In genomic region chr11:65419460-65419772, GRCh38 we compare ENCODE assay signal across 8 cellular contexts. TPM values are rescaled to one million over a fixed set of nuclear protein-coding genes. Genes with fewer than 3 reads are reported as not detected.
DNase-seq lines count a peak whose midpoint lies in the region; ATAC-seq and TF ChIP-seq lines count a peak whose summit lies in the region.

No MANE protein-coding gene starts in this region.

- H3K36me3 ChIP-seq in mucosa of stomach (ENCODE audit: control insufficient read depth, insufficient read depth, low read length) (peaks cover 15% of the 10 kb centered on the region), aorta (ENCODE audit: control insufficient read depth in 1 of 2, insufficient read depth in 2 of 2, low read length in 1 of 2) (no peaks in the 10 kb centered on the region)

- ATAC-seq in stimulated activated naive CD8-positive, alpha-beta T cell treated with anti-CD3 and anti-CD28 coated beads, Interleukin-15, Interleukin-2, amounts not matched to agents 100 U/mL and 50 U/mL, for 24 hours: no peak
- ATAC-seq in aorta (ENCODE audit: low FRiP score): no peak
- no peak for ATAC-seq in GM21576 (IDR thresholded peaks at IDR 0.05; ENCODE audit: unreplicated experiment)

- intact Hi-C loops in aorta (cut with DNase I): loop anchor here (5.0 kb wide), 2 partner anchors 37 to 52 kb away; partner anchors contain the start of gene SLC25A45 (in 1 of the 2)

- no peaks in the 10 kb centered on the region for H3K9me3 Mint-ChIP-seq in stimulated activated naive CD8-positive, alpha-beta T cell treated with anti-CD3 and anti-CD28 coated beads, Interleukin-15, Interleukin-2, amounts not matched to agents 100 ng/mL and 50 ng/mL, for 24 hours
- no peaks in the 10 kb centered on the region for H3K9me3 Mint-ChIP-seq in chondrocyte (ENCODE audit: low read depth)

- H3K27me3 ChIP-seq in mucosa of stomach (ENCODE audit: control insufficient read depth, insufficient read depth, low read length): no peaks in the 10 kb centered on the region
- peaks cover 0 to 1% of the 10 kb centered on the region in 2 donors for H3K27me3 ChIP-seq in aorta (ENCODE audit: control insufficient read depth in 1 of 2, insufficient read depth in 2 of 2, low read length in 1 of 2)

- peak overlapping the region; percentile 100 for H3K9ac ChIP-seq in mucosa of stomach (ENCODE audit: low read length)

- H3K9me3 ChIP-seq in mucosa of stomach (ENCODE audit: control insufficient read depth, low read length) (no peaks in the 10 kb centered on the region), aorta (ENCODE audit: control insufficient read depth, low read length) (no peaks in the 10 kb centered on the region)

- peak overlapping the region; percentile 99 for H3K4me3 Mint-ChIP-seq in stimulated activated naive CD8-positive, alpha-beta T cell treated with anti-CD3 and anti-CD28 coated beads, Interleukin-15, Interleukin-2, amounts not matched to agents 100 ng/mL and 50 ng/mL, for 24 hours
- peak overlapping the region; percentile 73 for H3K4me3 Mint-ChIP-seq in chondrocyte (ENCODE audit: unreplicated experiment)

- H3K27ac ChIP-seq in aorta (ENCODE audit: low read depth in 1 of 2, low read length in 2 of 2): peak overlapping the region; percentile 97

- DNase-seq in stimulated activated naive CD8-positive, alpha-beta T cell treated with anti-CD3 and anti-CD28 coated beads, Interleukin-15, Interleukin-2, amounts not matched to agents 100 U/mL and 50 U/mL, for 24 hours: no peak
- DNase-seq in chondrocyte (ENCODE audit: low spot score) (no peak), aorta (peak; percentile 55 to 79), Kasumi-1 (lab: John Stamatoyannopoulos, UW) (no peak)
- DNase-seq in stimulated activated CD4-positive, alpha-beta T cell treated with anti-CD3 and anti-CD28 coated beads, Interleukin-1b, Interleukin-23, amount 100 ng/mL, for 48 hours: no peak

- peaks cover 21% of the 10 kb centered on the region for H3K36me3 Mint-ChIP-seq in stimulated activated naive CD8-positive, alpha-beta T cell treated with anti-CD3 and anti-CD28 coated beads, Interleukin-15, Interleukin-2, amounts not matched to agents 100 ng/mL and 50 ng/mL, for 24 hours (ENCODE audit: low read depth)
- H3K36me3 Mint-ChIP-seq in chondrocyte (ENCODE audit: low read depth): peaks cover 13% of the 10 kb centered on the region

- peak overlapping the region; percentile 27 for H3K4me3 ChIP-seq in mucosa of stomach (ENCODE audit: low read length)
- no peak overlapping the region for H3K4me3 ChIP-seq in aorta (ENCODE audit: low read length in 2 of 2)

- peak overlapping the region; percentile 100 for H3K27ac Mint-ChIP-seq in stimulated activated naive CD8-positive, alpha-beta T cell treated with anti-CD3 and anti-CD28 coated beads, Interleukin-15, Interleukin-2, amounts not matched to agents 100 ng/mL and 50 ng/mL, for 24 hours
- peak overlapping the region; percentile 100 for H3K27ac Mint-ChIP-seq in chondrocyte (ENCODE audit: unreplicated experiment)

- WGBS in aorta, 2 donors: 35 to 37% methylated on average over 7 of the region's 7 CpGs

- H3K4me1 ChIP-seq in mucosa of stomach (ENCODE audit: control insufficient read depth, insufficient read depth, low read length) (peaks cover 60% of the 10 kb centered on the region), aorta (ENCODE audit: control insufficient read depth in 1 of 2, insufficient read depth in 2 of 2, low read length in 2 of 2) (no peaks in the 10 kb centered on the region)

- no peaks in the 10 kb centered on the region for H3K27me3 Mint-ChIP-seq in stimulated activated naive CD8-positive, alpha-beta T cell treated with anti-CD3 and anti-CD28 coated beads, Interleukin-15, Interleukin-2, amounts not matched to agents 100 ng/mL and 50 ng/mL, for 24 hours
- no peaks in the 10 kb centered on the region for H3K27me3 Mint-ChIP-seq in chondrocyte (ENCODE audit: low read depth)

- no peak for TF ChIP-seq CTCF in chondrocyte (IDR thresholded peaks at IDR 0.05)

- H3K4me1 Mint-ChIP-seq in stimulated activated naive CD8-positive, alpha-beta T cell treated with anti-CD3 and anti-CD28 coated beads, Interleukin-15, Interleukin-2, amounts not matched to agents 100 ng/mL and 50 ng/mL, for 24 hours (ENCODE audit: low read depth): peaks cover 68% of the 10 kb centered on the region
- peaks cover 81% of the 10 kb centered on the region for H3K4me1 Mint-ChIP-seq in chondrocyte (ENCODE audit: low read depth)

RNA-seq across cellular contexts. Expression of gene NEAT1, which starts 3.2 kb away (rescaled TPM):
- total RNA-seq in chondrocyte: 333 to 440 TPM (median 377 TPM) in 3 replicates
- 1,000 to 10,000 TPM; 1,566 to 1,734 TPM for total RNA-seq in aorta
- 1,000 to 10,000 TPM in 1 of 2 donors, 100 to 1,000 TPM in 1; 239 to 1,307 TPM for polyA plus RNA-seq in aorta

RNA-seq across cellular contexts. Expression of gene FRMD8, which starts 33.0 kb away (rescaled TPM):
- total RNA-seq in chondrocyte (43.6 to 49.6 TPM (median 45.5 TPM) in 3 replicates), aorta (10 to 100 TPM; 27.8 to 39.5 TPM)
- 10 to 100 TPM; 16.8 to 19.2 TPM for polyA plus RNA-seq in aorta

RNA-seq across cellular contexts. Expression of gene SLC25A45, which starts 37.0 kb away (rescaled TPM):
- 11.7 to 14.4 TPM (median 13.1 TPM) in 3 replicates for total RNA-seq in chondrocyte
- total RNA-seq in aorta: 10 to 100 TPM in 1 of 2 donors, 1 to 10 TPM in 1; 9.1 to 16.0 TPM
- polyA plus RNA-seq in aorta: 10 to 100 TPM in 1 of 2 donors, 1 to 10 TPM in 1; 5.6 to 10.7 TPM

Comparison
In these comparisons a context has a peak if more than half of its experiments do, and no peak if none do; other contexts are left out.
1. DNase-seq: peak in aorta (2 of 2); none in stimulated activated naive CD8-positive, alpha-beta T cell treated with anti-CD3 and anti-CD28 coated beads, Interleukin-15, Interleukin-2, amounts not matched to agents 100 U/mL and 50 U/mL, for 24 hours (single experiment), chondrocyte (single experiment), stimulated activated CD4-positive, alpha-beta T cell treated with anti-CD3 and anti-CD28 coated beads, Interleukin-1b, Interleukin-23, amount 100 ng/mL, for 48 hours (single experiment) and Kasumi-1 (0 of 2).